2 cellular contexts compared by ENCODE assay signal in the genomic region with DNA sequence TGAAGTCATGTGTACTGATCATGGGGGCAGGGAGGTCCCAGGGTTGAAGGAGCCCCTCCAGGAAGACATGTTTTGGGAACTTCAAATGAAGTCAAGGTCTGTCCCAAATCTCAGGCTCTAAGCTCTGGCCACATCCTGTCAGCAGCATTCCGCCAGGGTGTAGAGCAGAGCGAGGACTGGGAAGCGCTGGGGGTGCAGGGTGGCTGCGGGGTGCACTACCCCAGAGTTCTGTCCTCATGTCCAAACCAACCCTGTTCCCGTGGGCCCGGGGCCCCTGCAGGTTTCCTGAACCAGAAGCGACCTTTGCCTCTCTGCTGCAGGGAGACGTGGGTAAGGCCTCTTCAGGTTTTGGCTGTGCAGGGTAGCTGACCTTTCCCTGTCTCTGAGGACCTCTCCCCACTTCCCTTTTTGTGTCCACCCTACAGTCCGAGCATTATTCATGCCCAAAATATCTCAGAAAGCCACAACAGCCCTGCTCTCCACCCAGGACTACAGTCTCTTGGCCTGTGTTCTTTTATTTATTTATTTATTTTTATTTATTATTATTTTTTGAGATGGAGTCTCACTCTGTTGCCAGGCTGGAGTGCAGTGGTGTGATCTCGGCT.
TF ChIP-seq lines count a peak whose summit lies in the region.

No MANE protein-coding gene starts in this region.

TF ChIP-seq in GM23338, 12 proteins besides CTCF, POLR2A, EP300 and RAD21 (continues in another document):
- no peak for TF ChIP-seq EZH2phosphoT487 (IDR thresholded peaks at IDR 0.05; ENCODE audit: unreplicated experiment)
- TF ChIP-seq, protein P1, sequence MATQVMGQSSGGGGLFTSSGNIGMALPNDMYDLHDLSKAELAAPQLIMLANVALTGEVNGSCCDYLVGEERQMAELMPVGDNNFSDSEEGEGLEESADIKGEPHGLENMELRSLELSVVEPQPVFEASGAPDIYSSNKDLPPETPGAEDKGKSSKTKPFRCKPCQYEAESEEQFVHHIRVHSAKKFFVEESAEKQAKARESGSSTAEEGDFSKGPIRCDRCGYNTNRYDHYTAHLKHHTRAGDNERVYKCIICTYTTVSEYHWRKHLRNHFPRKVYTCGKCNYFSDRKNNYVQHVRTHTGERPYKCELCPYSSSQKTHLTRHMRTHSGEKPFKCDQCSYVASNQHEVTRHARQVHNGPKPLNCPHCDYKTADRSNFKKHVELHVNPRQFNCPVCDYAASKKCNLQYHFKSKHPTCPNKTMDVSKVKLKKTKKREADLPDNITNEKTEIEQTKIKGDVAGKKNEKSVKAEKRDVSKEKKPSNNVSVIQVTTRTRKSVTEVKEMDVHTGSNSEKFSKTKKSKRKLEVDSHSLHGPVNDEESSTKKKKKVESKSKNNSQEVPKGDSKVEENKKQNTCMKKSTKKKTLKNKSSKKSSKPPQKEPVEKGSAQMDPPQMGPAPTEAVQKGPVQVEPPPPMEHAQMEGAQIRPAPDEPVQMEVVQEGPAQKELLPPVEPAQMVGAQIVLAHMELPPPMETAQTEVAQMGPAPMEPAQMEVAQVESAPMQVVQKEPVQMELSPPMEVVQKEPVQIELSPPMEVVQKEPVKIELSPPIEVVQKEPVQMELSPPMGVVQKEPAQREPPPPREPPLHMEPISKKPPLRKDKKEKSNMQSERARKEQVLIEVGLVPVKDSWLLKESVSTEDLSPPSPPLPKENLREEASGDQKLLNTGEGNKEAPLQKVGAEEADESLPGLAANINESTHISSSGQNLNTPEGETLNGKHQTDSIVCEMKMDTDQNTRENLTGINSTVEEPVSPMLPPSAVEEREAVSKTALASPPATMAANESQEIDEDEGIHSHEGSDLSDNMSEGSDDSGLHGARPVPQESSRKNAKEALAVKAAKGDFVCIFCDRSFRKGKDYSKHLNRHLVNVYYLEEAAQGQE (IDR thresholded peaks at IDR 0.05; ENCODE audit: unreplicated experiment): no peak
- no peak for TF ChIP-seq CREB1 (CRISPR knock-in tag; IDR thresholded peaks at IDR 0.05; ENCODE audit: low read depth)
- TF ChIP-seq ZNF462 (CRISPR knock-in tag; IDR thresholded peaks at IDR 0.05): no peak
- TF ChIP-seq ZNF331 (CRISPR knock-in tag; IDR thresholded peaks at IDR 0.05; ENCODE audit: low read depth): no peak
- TF ChIP-seq, protein P2, sequence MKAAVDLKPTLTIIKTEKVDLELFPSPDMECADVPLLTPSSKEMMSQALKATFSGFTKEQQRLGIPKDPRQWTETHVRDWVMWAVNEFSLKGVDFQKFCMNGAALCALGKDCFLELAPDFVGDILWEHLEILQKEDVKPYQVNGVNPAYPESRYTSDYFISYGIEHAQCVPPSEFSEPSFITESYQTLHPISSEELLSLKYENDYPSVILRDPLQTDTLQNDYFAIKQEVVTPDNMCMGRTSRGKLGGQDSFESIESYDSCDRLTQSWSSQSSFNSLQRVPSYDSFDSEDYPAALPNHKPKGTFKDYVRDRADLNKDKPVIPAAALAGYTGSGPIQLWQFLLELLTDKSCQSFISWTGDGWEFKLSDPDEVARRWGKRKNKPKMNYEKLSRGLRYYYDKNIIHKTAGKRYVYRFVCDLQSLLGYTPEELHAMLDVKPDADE (IDR thresholded peaks at IDR 0.05): no peak
- TF ChIP-seq JUNB (IDR thresholded peaks at IDR 0.05; ENCODE audit: unreplicated experiment): no peak
- no peak for TF ChIP-seq STAT1 (IDR thresholded peaks at IDR 0.05; ENCODE audit: unreplicated experiment)
- TF ChIP-seq EZH2 (IDR thresholded peaks at IDR 0.05; ENCODE audit: low read depth, unreplicated experiment): no peak

TF ChIP-seq in H1, 55 proteins besides CTCF, POLR2A, EP300 and RAD21:
- no peak for TF ChIP-seq TAF7 (optimal IDR thresholded peaks at IDR 0.05; ENCODE audit: borderline replicate concordance, low read depth, low read length)
- no peak for TF ChIP-seq SIRT6 (IDR thresholded peaks at IDR 0.05; ENCODE audit: low read length)
- no peak for TF ChIP-seq CREB1 (IDR thresholded peaks at IDR 0.05)
- no peak for TF ChIP-seq BCL11A (IDR thresholded peaks at IDR 0.05; ENCODE audit: low read depth in 2 of 2, low read length in 2 of 2)
- no peak for TF ChIP-seq RNF2 (IDR thresholded peaks at IDR 0.05; ENCODE audit: borderline replicate concordance, low read depth, low read length, missing control alignments, poor library complexity, severe bottlenecking)
- no peak for TF ChIP-seq EGR1 (IDR thresholded peaks at IDR 0.05; ENCODE audit: borderline replicate concordance, low read depth, low read length)
- no peak for TF ChIP-seq FOSL1 (IDR thresholded peaks at IDR 0.05; ENCODE audit: insufficient read depth, low read depth, low read length)
